ENCODE assay signal across 39 cellular contexts in genomic region chr12:118715647-118716046, GRCh38.
"Had no signal": no experiment of that assay in that cellular context is flagged by ENCODE, and none has a peak within 500 bp of the region (broad histone marks: within the 10 kb centered on the region; RNA-seq: fewer than 3 reads in every experiment).

No MANE protein-coding gene starts in this region.

- H3K9me3 ChIP-seq: adrenal gland, ascending aorta, body of pancreas, breast epithelium had no signal

- ATAC-seq: activated naive CD4-positive, alpha-beta T cell treated with anti-CD3 and anti-CD28 coated beads, Interleukin-2, amount 50 U/mL, for 72 hours; activated naive CD8-positive, alpha-beta T cell treated with anti-CD3 and anti-CD28 coated beads, Interleukin-2, amount 50 U/mL, for 24 hours; activated T-cell treated with anti-CD3 and anti-CD28 coated beads, Interleukin-2, amount 50 U/mL, for 4 hours; activated T-cell treated with anti-CD3 and anti-CD28 coated beads, Interleukin-2, amount 50 U/mL, for 72 hours; activated T-helper 17 cell treated with anti-CD3 and anti-CD28 coated beads, Interleukin-2, amount 50 U/mL, for 72 hours; body of pancreas had no signal

- H3K4me1 ChIP-seq: adrenal gland, ascending aorta, body of pancreas, breast epithelium had no signal

- H3K27ac ChIP-seq: adrenal gland, ascending aorta, body of pancreas, brain microvascular endothelial cell, breast epithelium, cardiac muscle cell had no signal

- DNase-seq: activated effector memory CD4-positive, alpha-beta T cell treated with anti-CD3 and anti-CD28 coated beads, Interleukin-2, amount 50 U/mL, for 16 hours; activated effector memory CD4-positive, alpha-beta T cell treated with Interleukin-2 at 50 U/mL for 16 hours; activated gamma-delta T cell; activated gamma-delta T cell treated with Interleukin-2 at 50 U/mL for 16 hours; activated naive CD4-positive, alpha-beta T cell; activated naive CD4-positive, alpha-beta T cell treated with anti-CD3 and anti-CD28 coated beads for 36 hours; activated naive CD4-positive, alpha-beta T cell treated with anti-CD3 and anti-CD28 coated beads, Interleukin-2, amount 10 ng/mL, durations not matched to agents 7 days and 5 days; activated naive CD4-positive, alpha-beta T cell treated with anti-CD3 and anti-CD28 coated beads, Interleukin-2, amount 50 U/mL, for 16 hours; activated naive CD4-positive, alpha-beta T cell treated with Interleukin-2 at 50 U/mL for 16 hours; activated naive CD8-positive, alpha-beta T cell treated with anti-CD3 and anti-CD28 coated beads for 36 hours; activated naive CD8-positive, alpha-beta T cell treated with anti-CD3 and anti-CD28 coated beads, Interleukin-2, amount 10 ng/mL, durations not matched to agents 7 days and 5 days; activated naive CD8-positive, alpha-beta T cell treated with anti-CD3 and anti-CD28 coated beads, Interleukin-2, amount 50 U/mL, for 24 hours; activated T-cell treated with anti-CD3 and anti-CD28 coated beads, Interleukin-2, amount 50 U/mL, for 24 hours; activated T-cell treated with anti-CD3 and anti-CD28 coated beads, Interleukin-2, amount 50 U/mL, for 4 hours; activated T-cell treated with anti-CD3 and anti-CD28 coated beads, Interleukin-2, amount 50 U/mL, for 48 hours; activated T-cell treated with anti-CD3 and anti-CD28 coated beads, Interleukin-2, amount 50 U/mL, for 72 hours; adrenal gland; amniotic stem cell; amygdala; anterior cingulate cortex; aorta; body of pancreas; brain microvascular endothelial cell; caudate nucleus; central memory CD4-positive, alpha-beta T cell; cerebellar nuclear complex had no signal

- FAIRE-seq: astrocyte, bronchial epithelial cell had no signal

- H3K36me3 Mint-ChIP-seq: activated naive CD4-positive, alpha-beta T cell treated with anti-CD3 and anti-CD28 coated beads, Interleukin-2, amount 10 ng/mL, durations not matched to agents 7 days and 5 days; activated naive CD4-positive, alpha-beta T cell treated with anti-CD3 and anti-CD28 coated beads, Interleukin-2, amount 50 U/mL, for 24 hours; activated naive CD8-positive, alpha-beta T cell; activated naive CD8-positive, alpha-beta T cell treated with anti-CD3 and anti-CD28 coated beads for 36 hours; activated naive CD8-positive, alpha-beta T cell treated with anti-CD3 and anti-CD28 coated beads, Interleukin-2, amount 10 ng/mL, durations not matched to agents 7 days and 5 days; brain had no signal

- H3K27me3 Mint-ChIP-seq: activated naive CD4-positive, alpha-beta T cell treated with anti-CD3 and anti-CD28 coated beads, Interleukin-2, amount 10 ng/mL, durations not matched to agents 7 days and 5 days; activated naive CD4-positive, alpha-beta T cell treated with anti-CD3 and anti-CD28 coated beads, Interleukin-2, amount 50 U/mL, for 24 hours; activated naive CD8-positive, alpha-beta T cell treated with anti-CD3 and anti-CD28 coated beads for 36 hours; activated naive CD8-positive, alpha-beta T cell treated with anti-CD3 and anti-CD28 coated beads, Interleukin-2, amount 10 ng/mL, durations not matched to agents 7 days and 5 days; activated naive CD8-positive, alpha-beta T cell treated with anti-CD3 and anti-CD28 coated beads, Interleukin-2, amount 50 U/mL, for 24 hours; activated T-cell treated with anti-CD3 and anti-CD28 coated beads, Interleukin-2, amount 50 U/mL, for 24 hours; activated T-helper 17 cell treated with anti-CD3 and anti-CD28 coated beads, Interleukin-2, amount 50 U/mL, for 72 hours; central memory CD8-positive, alpha-beta T cell had no signal

- H3K27ac Mint-ChIP-seq: activated naive CD4-positive, alpha-beta T cell treated with anti-CD3 and anti-CD28 coated beads for 36 hours; activated naive CD4-positive, alpha-beta T cell treated with anti-CD3 and anti-CD28 coated beads, Interleukin-2, amount 10 ng/mL, durations not matched to agents 7 days and 5 days; activated naive CD4-positive, alpha-beta T cell treated with anti-CD3 and anti-CD28 coated beads, Interleukin-2, amount 50 U/mL, for 24 hours; activated naive CD4-positive, alpha-beta T cell treated with anti-CD3 and anti-CD28 coated beads, Interleukin-2, amount 50 U/mL, for 72 hours; activated naive CD8-positive, alpha-beta T cell; activated naive CD8-positive, alpha-beta T cell treated with anti-CD3 and anti-CD28 coated beads for 36 hours; activated naive CD8-positive, alpha-beta T cell treated with anti-CD3 and anti-CD28 coated beads, Interleukin-2, amount 10 ng/mL, durations not matched to agents 7 days and 5 days; activated naive CD8-positive, alpha-beta T cell treated with anti-CD3 and anti-CD28 coated beads, Interleukin-2, amount 50 U/mL, for 24 hours; activated T-cell treated with anti-CD3 and anti-CD28 coated beads, Interleukin-2, amount 50 U/mL, for 24 hours; activated T-cell treated with anti-CD3 and anti-CD28 coated beads, Interleukin-2, amount 50 U/mL, for 72 hours; activated T-helper 1 cell treated with anti-CD3 and anti-CD28 coated beads, Interleukin-12 subunit alpha, Interleukin-12 subunit beta, Interleukin-2, Interleukin-4 antibody, amounts not matched to agents 30 ng/mL and 10 ng/mL and 1 ng/mL, durations not matched to agents 14 hours and 24 hours and 36 hours; activated T-helper 17 cell treated with anti-CD3 and anti-CD28 coated beads, Interleukin-2, amount 50 U/mL, for 72 hours; activated T-helper 2 cell treated with anti-CD3 and anti-CD28 coated beads, Interferon-gamma antibody, Interleukin-2, Interleukin-4, amounts not matched to agents 10 μg/mL and 5 μg/mL and 100 μg/mL, durations not matched to agents 14 hours and 24 hours and 36 hours; brain had no signal

- H3K4me3 Mint-ChIP-seq: activated naive CD4-positive, alpha-beta T cell treated with anti-CD3 and anti-CD28 coated beads for 36 hours; activated naive CD4-positive, alpha-beta T cell treated with anti-CD3 and anti-CD28 coated beads, Interleukin-2, amount 10 ng/mL, durations not matched to agents 7 days and 5 days; activated naive CD4-positive, alpha-beta T cell treated with anti-CD3 and anti-CD28 coated beads, Interleukin-2, amount 50 U/mL, for 24 hours; activated naive CD8-positive, alpha-beta T cell; activated naive CD8-positive, alpha-beta T cell treated with anti-CD3 and anti-CD28 coated beads for 36 hours; activated naive CD8-positive, alpha-beta T cell treated with anti-CD3 and anti-CD28 coated beads, Interleukin-2, amount 10 ng/mL, durations not matched to agents 7 days and 5 days; activated naive CD8-positive, alpha-beta T cell treated with anti-CD3 and anti-CD28 coated beads, Interleukin-2, amount 50 U/mL, for 24 hours; activated T-cell treated with anti-CD3 and anti-CD28 coated beads, Interleukin-2, amount 50 U/mL, for 24 hours; activated T-cell treated with anti-CD3 and anti-CD28 coated beads, Interleukin-2, amount 50 U/mL, for 4 hours; activated T-cell treated with anti-CD3 and anti-CD28 coated beads, Interleukin-2, amount 50 U/mL, for 72 hours; activated T-helper 1 cell treated with anti-CD3 and anti-CD28 coated beads, Interleukin-12 subunit alpha, Interleukin-12 subunit beta, Interleukin-2, Interleukin-4 antibody, amounts not matched to agents 30 ng/mL and 10 ng/mL and 1 ng/mL, durations not matched to agents 14 hours and 24 hours and 36 hours; activated T-helper 17 cell treated with anti-CD3 and anti-CD28 coated beads, Interleukin-2, amount 50 U/mL, for 72 hours; brain; central memory CD8-positive, alpha-beta T cell had no signal

- H3K36me3 ChIP-seq: adrenal gland, ascending aorta, brain microvascular endothelial cell, breast epithelium, cardiac muscle cell had no signal

- H3K9me3 Mint-ChIP-seq: activated naive CD4-positive, alpha-beta T cell treated with anti-CD3 and anti-CD28 coated beads for 36 hours; activated naive CD4-positive, alpha-beta T cell treated with anti-CD3 and anti-CD28 coated beads, Interleukin-2, amount 10 ng/mL, durations not matched to agents 7 days and 5 days; activated naive CD4-positive, alpha-beta T cell treated with anti-CD3 and anti-CD28 coated beads, Interleukin-2, amount 50 U/mL, for 24 hours; activated naive CD8-positive, alpha-beta T cell treated with anti-CD3 and anti-CD28 coated beads for 36 hours; activated naive CD8-positive, alpha-beta T cell treated with anti-CD3 and anti-CD28 coated beads, Interleukin-2, amount 10 ng/mL, durations not matched to agents 7 days and 5 days; activated naive CD8-positive, alpha-beta T cell treated with anti-CD3 and anti-CD28 coated beads, Interleukin-2, amount 50 U/mL, for 24 hours; activated T-cell treated with anti-CD3 and anti-CD28 coated beads, Interleukin-2, amount 50 U/mL, for 4 hours; activated T-helper 1 cell treated with anti-CD3 and anti-CD28 coated beads, Interleukin-12 subunit alpha, Interleukin-12 subunit beta, Interleukin-2, Interleukin-4 antibody, amounts not matched to agents 30 ng/mL and 10 ng/mL and 1 ng/mL, durations not matched to agents 14 hours and 24 hours and 36 hours; activated T-helper 2 cell treated with anti-CD3 and anti-CD28 coated beads, Interferon-gamma antibody, Interleukin-2, Interleukin-4, amounts not matched to agents 10 μg/mL and 5 μg/mL and 100 μg/mL, durations not matched to agents 14 hours and 24 hours and 36 hours; brain had no signal

- H3K27me3 ChIP-seq: ascending aorta, brain microvascular endothelial cell, breast epithelium, cardiac muscle cell had no signal

- H3K4me3 ChIP-seq: adrenal gland, ascending aorta, body of pancreas, breast epithelium, cardiac muscle cell had no signal

- H3K4me1 Mint-ChIP-seq: activated naive CD4-positive, alpha-beta T cell treated with anti-CD3 and anti-CD28 coated beads, Interleukin-2, amount 10 ng/mL, durations not matched to agents 7 days and 5 days; activated naive CD4-positive, alpha-beta T cell treated with anti-CD3 and anti-CD28 coated beads, Interleukin-2, amount 50 U/mL, for 24 hours; activated naive CD8-positive, alpha-beta T cell treated with anti-CD3 and anti-CD28 coated beads for 36 hours; activated naive CD8-positive, alpha-beta T cell treated with anti-CD3 and anti-CD28 coated beads, Interleukin-2, amount 10 ng/mL, durations not matched to agents 7 days and 5 days; activated naive CD8-positive, alpha-beta T cell treated with anti-CD3 and anti-CD28 coated beads, Interleukin-2, amount 50 U/mL, for 24 hours; activated T-helper 17 cell treated with anti-CD3 and anti-CD28 coated beads, Interleukin-2, amount 50 U/mL, for 72 hours; central memory CD8-positive, alpha-beta T cell had no signal
